12 cellular contexts compared by ENCODE assay signal in genomic region chr21:25903599-25903998, GRCh38.
DNase-seq lines count a peak whose midpoint lies in the region; ATAC-seq and TF ChIP-seq lines count a peak whose summit lies in the region.
"Had no signal": no experiment of that assay in that cellular context is flagged by ENCODE, and none has a peak within 500 bp of the region (broad histone marks: within the 10 kb centered on the region; RNA-seq: fewer than 3 reads in every experiment).

No MANE protein-coding gene starts in this region.

- H3K4me3 ChIP-seq in NB4 (ENCODE audit: low read depth, low read length): no peak overlapping the region
- H3K4me3 ChIP-seq: tibial artery had no signal

- DNase-seq in EH (ENCODE audit: low read depth) (peak; percentile 45), NB4 (ENCODE audit: low read depth) (peak; percentile 6), islet precursor cell (peak; percentile 74), DMS153 (lab: John Stamatoyannopoulos, UW) (no peak), DMS 273 (lab: John Stamatoyannopoulos, UW; ENCODE audit: unreplicated experiment) (no peak), C1 segment of cervical spinal cord (lab: John Stamatoyannopoulos, UW) (no peak), NCI-H345 treated with DMSO at 0.1 percent for 48 hours (lab: John Stamatoyannopoulos, UW; ENCODE audit: unreplicated experiment) (no peak)
- DNase-seq: activated CD8-positive, alpha-beta memory T cell treated with anti-CD3 and anti-CD28 coated beads, Interleukin-2, amount 10 ng/mL, durations not matched to agents 7 days and 5 days; foreskin fibroblast; NCI-H1417; tibial artery had no signal

- TF ChIP-seq CTCF in NB4 (IDR thresholded peaks at IDR 0.05; ENCODE audit: low read depth, low read length): no peak

- TF ChIP-seq POLR2A in NB4 (IDR thresholded peaks at IDR 0.05; ENCODE audit: extremely low read depth, insufficient read length): no peak

- ATAC-seq in GM21576 (IDR thresholded peaks at IDR 0.05; ENCODE audit: unreplicated experiment): peak; percentile 56
- ATAC-seq: activated CD8-positive, alpha-beta memory T cell treated with anti-CD3 and anti-CD28 coated beads, Interleukin-2, amount 10 ng/mL, durations not matched to agents 7 days and 5 days had no signal

Comparison
In these comparisons a context has a peak if more than half of its experiments do, and no peak if none do; other contexts are left out.
1. DNase-seq: peak in EH (single experiment), NB4 (single experiment) and islet precursor cell (single experiment); none in DMS153 (single experiment), DMS 273 (single experiment), C1 segment of cervical spinal cord (0 of 14) and NCI-H345 treated with DMSO at 0.1 percent for 48 hours (single experiment).